In the genomic region with DNA sequence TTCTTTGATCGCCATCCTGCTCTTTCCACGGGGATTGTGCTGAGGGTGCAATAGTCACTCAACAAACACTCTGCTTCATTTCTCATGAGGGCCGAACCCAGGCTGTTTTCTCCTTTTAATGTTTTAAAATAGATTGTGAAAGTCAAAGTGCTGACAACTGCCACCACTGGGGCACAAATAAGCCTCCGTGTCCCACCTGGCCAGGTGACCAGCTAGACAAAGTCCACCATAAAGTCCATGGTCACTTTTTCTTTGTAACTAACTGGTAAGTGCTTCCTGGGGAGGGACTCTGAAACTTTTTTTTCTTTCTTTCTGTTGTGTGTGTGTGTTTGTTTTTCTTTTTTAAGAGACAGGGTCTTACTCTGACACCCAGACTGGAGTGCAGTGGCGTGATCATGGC, we compare ENCODE assay signal across 24 cellular contexts.
"Had no signal": no experiment of that assay in that cellular context is flagged by ENCODE, and none has a peak within 500 bp of the region (broad histone marks: within the 10 kb centered on the region; RNA-seq: fewer than 3 reads in every experiment).

No MANE protein-coding gene starts in this region.

- ATAC-seq: esophagus mucosa, gastrocnemius medialis, left lung, natural killer cell, pancreas, sciatic nerve had no signal

- H3K27ac ChIP-seq: epithelial cell of prostate, pancreas, stomach, thyroid gland, vagina had no signal

- H3K4me3 ChIP-seq: dorsolateral prefrontal cortex, gastrocnemius medialis, left lung, lung, pancreas, smooth muscle cell, stomach, thyroid gland, vagina had no signal

- DNase-seq: cortex of kidney; dorsolateral prefrontal cortex; effector CD4-positive, alpha-beta T cell; foreskin fibroblast; gastrocnemius medialis; head of caudate nucleus; kidney; left lung; natural killer cell; pancreas; stimulated activated CD4-positive, alpha-beta T cell treated with anti-CD3 and anti-CD28 coated beads, Interleukin-12 subunit alpha, Interleukin-12 subunit beta, amount 100 ng/mL, for 4 hours; stimulated activated CD4-positive, alpha-beta T cell treated with anti-CD3 and anti-CD28 coated beads, Interleukin-1b, Interleukin-23, amount 100 ng/mL, for 48 hours; stimulated activated CD4-positive, alpha-beta T cell treated with anti-CD3 and anti-CD28 coated beads, Interleukin-4, amount 100 ng/mL, for 1 hour; stimulated activated CD8-positive, alpha-beta memory T cell treated with anti-CD3 and anti-CD28 coated beads, Interleukin-4, amount 100 ng/mL, for 48 hours; stimulated activated naive CD4-positive, alpha-beta T cell treated with Interleukin-2 at 50 U/mL for 16 hours; stomach; thyroid gland; trophoblast cell had no signal
